26 cellular contexts compared by ENCODE assay signal in genomic region chr7:70420263-70420662, GRCh38.
DNase-seq lines count a peak whose midpoint lies in the region; FAIRE-seq and TF ChIP-seq lines count a peak whose summit lies in the region.
"Had no signal": no experiment of that assay in that cellular context is flagged by ENCODE, and none has a peak within 500 bp of the region (broad histone marks: within the 10 kb centered on the region; RNA-seq: fewer than 3 reads in every experiment).

No MANE protein-coding gene starts in this region.

- H3K4me3 ChIP-seq in HUES64 (ENCODE audit: low read length) (no peak overlapping the region), mesodermal cell (ENCODE audit: extremely low read depth, insufficient read depth, low read length, poor library complexity, severe bottlenecking) (no peak overlapping the region)
- H3K4me3 ChIP-seq: A549, K562 had no signal

- no peaks in the 10 kb centered on the region for H3K36me3 ChIP-seq in HUES64 (ENCODE audit: insufficient read depth, low read length)
- H3K36me3 ChIP-seq in mesodermal cell (ENCODE audit: control insufficient read depth, insufficient read depth, low read length) = no peaks in the 10 kb centered on the region
- H3K36me3 ChIP-seq: BE2C had no signal

- no peak overlapping the region for H3K9ac ChIP-seq in HUES64 (ENCODE audit: low read depth, low read length)
- H3K9ac ChIP-seq: SK-N-SH had no signal

- H3K4me1 ChIP-seq in HUES64 (ENCODE audit: insufficient read depth, low read length) (peaks cover 44% of the 10 kb centered on the region), mesodermal cell (ENCODE audit: control insufficient read depth, insufficient read depth, low read length, poor library complexity, severe bottlenecking) (peaks cover 4% of the 10 kb centered on the region)
- H3K4me1 ChIP-seq: A549 had no signal

- 71% methylated on average over 2 of the region's 2 CpGs for whole genome bisulfite sequencing in HUES64
- WGBS in mesodermal cell (ENCODE audit: insufficient coverage in 2 of 2), 2 experiments = 79 to 100% methylated on average over 1 to 2 of the region's 2 CpGs

- intact Hi-C loops in activated CD4-positive, alpha-beta memory T cell treated with anti-CD3 and anti-CD28 coated beads for 36 hours (cut with micrococcal nuclease) = no loop called here

- POLR2A ChIA-PET in activated CD4-positive, alpha-beta memory T cell treated with anti-CD3 and anti-CD28 coated beads for 36 hours (lab: Charles Lee) = no interaction called here

- H3K27ac Mint-ChIP-seq in brain = peak overlapping the region; percentile 2 to 94 (median 25)
- no peak overlapping the region for H3K27ac Mint-ChIP-seq in activated CD4-positive, alpha-beta memory T cell treated with anti-CD3 and anti-CD28 coated beads for 36 hours
- H3K27ac Mint-ChIP-seq: CD4-positive, alpha-beta T cell had no signal

- H3K9me3 Mint-ChIP-seq in brain = peaks cover 0 to 2% (median 0%) of the 10 kb centered on the region in 5 experiments
- H3K9me3 Mint-ChIP-seq in activated CD4-positive, alpha-beta memory T cell treated with anti-CD3 and anti-CD28 coated beads for 36 hours = no peaks in the 10 kb centered on the region
- H3K9me3 Mint-ChIP-seq: CD4-positive, alpha-beta T cell had no signal

- DNase-seq in D721Med (ENCODE audit: insufficient read length, low spot score) (no peak), LoVo (ENCODE audit: low spot score) (no peak), amniotic stem cell (lab: John Stamatoyannopoulos, UW) (no peak), activated T-cell treated with anti-CD3 and anti-CD28 coated beads for 4 hours (no peak)
- no peak for DNase-seq in activated CD4-positive, alpha-beta memory T cell treated with anti-CD3 and anti-CD28 coated beads for 36 hours
- DNase-seq: CD4-positive, alpha-beta T cell; COR-L47; DMS153; NCI-H1092; NCI-H187 treated with DMSO at 0.1 percent for 48 hours; NCI-H510A treated with DMSO at 0.1 percent for 48 hours; NCI-H774; PC-3; RPMI8226; SHP77 had no signal

- H3K9me3 ChIP-seq in HUES64 (ENCODE audit: insufficient read depth, low read depth, low read length) (no peaks in the 10 kb centered on the region), mesodermal cell (ENCODE audit: control insufficient read depth, low read length) (no peaks in the 10 kb centered on the region)
- H3K9me3 ChIP-seq: A549, BE2C, SK-N-SH had no signal

- TF ChIP-seq CTCF in D721Med (IDR thresholded peaks at IDR 0.05; ENCODE audit: insufficient read depth, missing control alignments) (no peak), brain (conservative IDR thresholded peaks at IDR 0.05) (no peak)

- peaks cover 11% of the 10 kb centered on the region for H3K27me3 Mint-ChIP-seq in brain
- no peaks in the 10 kb centered on the region for H3K27me3 Mint-ChIP-seq in activated CD4-positive, alpha-beta memory T cell treated with anti-CD3 and anti-CD28 coated beads for 36 hours
- H3K27me3 Mint-ChIP-seq: CD4-positive, alpha-beta T cell had no signal

- CTCF ChIA-PET in activated CD4-positive, alpha-beta memory T cell treated with anti-CD3 and anti-CD28 coated beads for 36 hours (lab: Charles Lee) = no interaction called here

- peak overlapping the region; percentile 58 for H3K27ac ChIP-seq in HUES64 (ENCODE audit: low read depth, low read length)
- peak overlapping the region; percentile 24 for H3K27ac ChIP-seq in mesodermal cell (ENCODE audit: low read depth, low read length, severe bottlenecking)
- H3K27ac ChIP-seq: A549 had no signal

- peaks cover 87% of the 10 kb centered on the region for H3K4me1 Mint-ChIP-seq in brain
- no peaks in the 10 kb centered on the region for H3K4me1 Mint-ChIP-seq in activated CD4-positive, alpha-beta memory T cell treated with anti-CD3 and anti-CD28 coated beads for 36 hours (ENCODE audit: low read depth)

- no peaks in the 10 kb centered on the region for H3K36me3 Mint-ChIP-seq in brain
- H3K36me3 Mint-ChIP-seq in activated CD4-positive, alpha-beta memory T cell treated with anti-CD3 and anti-CD28 coated beads for 36 hours = no peaks in the 10 kb centered on the region

- peak overlapping the region in 2 of 5 experiments; percentile 11 to 34 for H3K4me3 Mint-ChIP-seq in brain
- no peak overlapping the region for H3K4me3 Mint-ChIP-seq in activated CD4-positive, alpha-beta memory T cell treated with anti-CD3 and anti-CD28 coated beads for 36 hours
- H3K4me3 Mint-ChIP-seq: CD4-positive, alpha-beta T cell had no signal

- peak; percentile 80 for FAIRE-seq in D721Med (lab: Jason Lieb, UNC)
- FAIRE-seq: A549, G401.6, GM12892, H54, HepG2, K562 had no signal

- H3K27me3 ChIP-seq in HUES64 (ENCODE audit: insufficient read depth, low read length) = no peaks in the 10 kb centered on the region
- H3K27me3 ChIP-seq: BE2C had no signal
